ENCODE assay signal across 19 cellular contexts in genomic region chr5:62574599-62574998, GRCh38. TPM values are rescaled to one million over a fixed set of nuclear protein-coding genes. Genes with fewer than 3 reads are reported as not detected.
A peak's percentile ranks its signal among the peaks of the same experiment; 100 is the strongest.
DNase-seq lines count a peak whose midpoint lies in the region; ATAC-seq and TF ChIP-seq lines count a peak whose summit lies in the region.
"Had no signal": no experiment of that assay in that cellular context is flagged by ENCODE, and none has a peak within 500 bp of the region (broad histone marks: within the 10 kb centered on the region; RNA-seq: fewer than 3 reads in every experiment).

No MANE protein-coding gene starts in this region.

- ATAC-seq in activated naive CD4-positive, alpha-beta T cell treated with anti-CD3 and anti-CD28 coated beads, Interleukin-2, amount 50 U/mL, for 72 hours, result peak; percentile 35 to 48
- ATAC-seq in GM21723 (IDR thresholded peaks at IDR 0.05; ENCODE audit: unreplicated experiment) (peak; percentile 52), HG03196 (IDR thresholded peaks at IDR 0.05; ENCODE audit: unreplicated experiment) (peak; percentile 42)
- ATAC-seq: left cardiac atrium, right lobe of liver had no signal

- H3K36me3 Mint-ChIP-seq in activated naive CD4-positive, alpha-beta T cell treated with anti-CD3 and anti-CD28 coated beads, Interleukin-2, amount 50 U/mL, for 72 hours, result peaks cover 0 to 4% of the 10 kb centered on the region in 2 donors

- H3K27ac Mint-ChIP-seq in activated naive CD4-positive, alpha-beta T cell treated with anti-CD3 and anti-CD28 coated beads, Interleukin-2, amount 50 U/mL, for 72 hours, result no peak overlapping the region
- H3K27ac Mint-ChIP-seq: HFFc6 had no signal

- no peaks in the 10 kb centered on the region for H3K27me3 ChIP-seq in dorsolateral prefrontal cortex
- H3K27me3 ChIP-seq: Peyer's patch, right lobe of liver, thyroid gland had no signal

- DNase-seq in activated naive CD4-positive, alpha-beta T cell treated with anti-CD3 and anti-CD28 coated beads, Interleukin-2, amount 50 U/mL, for 72 hours (ENCODE audit: low spot score in 2 of 2), result no peak
- no peak for DNase-seq in activated naive CD4-positive, alpha-beta T cell treated with Interleukin-2 at 50 U/mL for 16 hours
- DNase-seq in dorsolateral prefrontal cortex (no peak), NCI-H524 treated with DMSO at 0.1 percent for 48 hours (lab: John Stamatoyannopoulos, UW) (no peak), activated gamma-delta T cell treated with Interleukin-2 at 50 U/mL for 16 hours (no peak), mucosa of gallbladder (ENCODE audit: low spot score) (no peak)
- DNase-seq: activated T-cell treated with anti-CD3 and anti-CD28 coated beads, Interleukin-2, amount 50 U/mL, for 1 hour; CD4-positive, alpha-beta memory T cell; HFFc6; left cardiac atrium; NCI-H774; nucleus accumbens; Peyer's patch; right lobe of liver; stimulated activated CD4-positive, alpha-beta T cell treated with anti-CD3 and anti-CD28 coated beads, Interleukin-4, amount 100 ng/mL, for 1 hour; stimulated activated CD8-positive, alpha-beta memory T cell treated with anti-CD3 and anti-CD28 coated beads, Interleukin-4, amount 100 ng/mL, for 48 hours; thyroid gland had no signal

- intact Hi-C loops in dorsolateral prefrontal cortex (cut with DNase I), result no loop called here

- H3K27ac ChIP-seq in dorsolateral prefrontal cortex, result no peak overlapping the region
- H3K27ac ChIP-seq: Peyer's patch, right lobe of liver, thyroid gland had no signal

- no peak overlapping the region for H3K4me3 ChIP-seq in dorsolateral prefrontal cortex
- H3K4me3 ChIP-seq: Peyer's patch, right lobe of liver, thyroid gland had no signal

- H3K9me3 Mint-ChIP-seq in activated naive CD4-positive, alpha-beta T cell treated with anti-CD3 and anti-CD28 coated beads, Interleukin-2, amount 50 U/mL, for 72 hours, result no peaks in the 10 kb centered on the region
- H3K9me3 Mint-ChIP-seq: CD4-positive, alpha-beta memory T cell; HFFc6 had no signal

- no peak for TF ChIP-seq CTCF in dorsolateral prefrontal cortex (IDR thresholded peaks at IDR 0.05 in 54 of 56, conservative IDR thresholded peaks at IDR 0.05 in 2 of 56; ENCODE audit: low read depth in 1 of 56, partially characterized antibody in 56 of 56)

RNA-seq across cellular contexts. Expression of gene LRRC70, which starts 4.0 kb away (rescaled TPM):
- total RNA-seq in activated naive CD4-positive, alpha-beta T cell treated with anti-CD3 and anti-CD28 coated beads, Interleukin-2, amount 50 U/mL, for 72 hours, result 1 to 10 TPM; 2.0 to 2.1 TPM
- total RNA-seq in dorsolateral prefrontal cortex (1 to 10 TPM in 118 of 120 experiments, under 1 TPM in 2; 0.38 to 7.3 (median 3.1) TPM), mucosa of gallbladder (1.0 TPM)
